1 cellular context compared by ENCODE assay signal in the genomic region with DNA sequence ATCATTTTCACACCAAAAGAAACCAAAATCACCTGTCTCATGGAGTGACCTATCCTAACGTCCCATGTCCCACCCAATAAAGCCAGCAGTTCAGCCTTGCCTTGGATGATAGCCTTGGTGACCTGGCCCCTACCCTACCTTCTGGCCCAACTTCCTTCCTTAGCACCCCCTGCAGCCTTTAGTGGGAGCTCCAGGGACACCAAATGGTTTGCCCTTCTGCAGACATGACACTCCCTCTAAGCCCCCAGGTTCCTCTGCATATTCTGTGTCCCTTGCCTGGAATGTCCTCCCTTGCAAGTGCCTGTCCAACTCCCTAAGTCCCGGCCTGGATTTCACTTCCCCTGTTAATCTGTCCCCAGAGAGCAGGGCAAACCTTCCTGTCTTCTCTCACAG.
TF ChIP-seq lines count a peak whose summit lies in the region.

No MANE protein-coding gene starts in this region.

TF ChIP-seq in HEK293, 187 proteins besides CTCF, POLR2A, EP300 and RAD21:
- TF ChIP-seq ZNF529 (tag by site-specific recombination; IDR thresholded peaks at IDR 0.05; ENCODE audit: insufficient replicate concordance), result no peak
- TF ChIP-seq, protein P1, sequence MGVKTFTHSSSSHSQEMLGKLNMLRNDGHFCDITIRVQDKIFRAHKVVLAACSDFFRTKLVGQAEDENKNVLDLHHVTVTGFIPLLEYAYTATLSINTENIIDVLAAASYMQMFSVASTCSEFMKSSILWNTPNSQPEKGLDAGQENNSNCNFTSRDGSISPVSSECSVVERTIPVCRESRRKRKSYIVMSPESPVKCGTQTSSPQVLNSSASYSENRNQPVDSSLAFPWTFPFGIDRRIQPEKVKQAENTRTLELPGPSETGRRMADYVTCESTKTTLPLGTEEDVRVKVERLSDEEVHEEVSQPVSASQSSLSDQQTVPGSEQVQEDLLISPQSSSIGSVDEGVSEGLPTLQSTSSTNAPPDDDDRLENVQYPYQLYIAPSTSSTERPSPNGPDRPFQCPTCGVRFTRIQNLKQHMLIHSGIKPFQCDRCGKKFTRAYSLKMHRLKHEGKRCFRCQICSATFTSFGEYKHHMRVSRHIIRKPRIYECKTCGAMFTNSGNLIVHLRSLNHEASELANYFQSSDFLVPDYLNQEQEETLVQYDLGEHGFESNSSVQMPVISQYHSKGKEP (tag by site-specific recombination; IDR thresholded peaks at IDR 0.05), result no peak
- TF ChIP-seq, protein P2, sequence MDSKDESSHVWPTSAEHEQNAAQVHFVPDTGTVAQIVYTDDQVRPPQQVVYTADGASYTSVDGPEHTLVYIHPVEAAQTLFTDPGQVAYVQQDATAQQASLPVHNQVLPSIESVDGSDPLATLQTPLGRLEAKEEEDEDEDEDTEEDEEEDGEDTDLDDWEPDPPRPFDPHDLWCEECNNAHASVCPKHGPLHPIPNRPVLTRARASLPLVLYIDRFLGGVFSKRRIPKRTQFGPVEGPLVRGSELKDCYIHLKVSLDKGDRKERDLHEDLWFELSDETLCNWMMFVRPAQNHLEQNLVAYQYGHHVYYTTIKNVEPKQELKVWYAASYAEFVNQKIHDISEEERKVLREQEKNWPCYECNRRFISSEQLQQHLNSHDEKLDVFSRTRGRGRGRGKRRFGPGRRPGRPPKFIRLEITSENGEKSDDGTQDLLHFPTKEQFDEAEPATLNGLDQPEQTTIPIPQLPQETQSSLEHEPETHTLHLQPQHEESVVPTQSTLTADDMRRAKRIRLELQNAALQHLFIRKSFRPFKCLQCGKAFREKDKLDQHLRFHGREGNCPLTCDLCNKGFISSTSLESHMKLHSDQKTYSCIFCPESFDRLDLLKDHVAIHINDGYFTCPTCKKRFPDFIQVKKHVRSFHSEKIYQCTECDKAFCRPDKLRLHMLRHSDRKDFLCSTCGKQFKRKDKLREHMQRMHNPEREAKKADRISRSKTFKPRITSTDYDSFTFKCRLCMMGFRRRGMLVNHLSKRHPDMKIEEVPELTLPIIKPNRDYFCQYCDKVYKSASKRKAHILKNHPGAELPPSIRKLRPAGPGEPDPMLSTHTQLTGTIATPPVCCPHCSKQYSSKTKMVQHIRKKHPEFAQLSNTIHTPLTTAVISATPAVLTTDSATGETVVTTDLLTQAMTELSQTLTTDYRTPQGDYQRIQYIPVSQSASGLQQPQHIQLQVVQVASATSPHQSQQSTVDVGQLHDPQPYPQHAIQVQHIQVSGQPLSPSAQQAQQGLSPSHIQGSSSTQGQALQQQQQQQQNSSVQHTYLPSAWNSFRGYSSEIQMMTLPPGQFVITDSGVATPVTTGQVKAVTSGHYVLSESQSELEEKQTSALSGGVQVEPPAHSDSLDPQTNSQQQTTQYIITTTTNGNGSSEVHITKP (tag by site-specific recombination; IDR thresholded peaks at IDR 0.05), result 0 out of 2 replicates have a peak, but pooled peaks have one; percentile 36
